Comparison of ENCODE assay signal across 8 cellular contexts in the genomic region with DNA sequence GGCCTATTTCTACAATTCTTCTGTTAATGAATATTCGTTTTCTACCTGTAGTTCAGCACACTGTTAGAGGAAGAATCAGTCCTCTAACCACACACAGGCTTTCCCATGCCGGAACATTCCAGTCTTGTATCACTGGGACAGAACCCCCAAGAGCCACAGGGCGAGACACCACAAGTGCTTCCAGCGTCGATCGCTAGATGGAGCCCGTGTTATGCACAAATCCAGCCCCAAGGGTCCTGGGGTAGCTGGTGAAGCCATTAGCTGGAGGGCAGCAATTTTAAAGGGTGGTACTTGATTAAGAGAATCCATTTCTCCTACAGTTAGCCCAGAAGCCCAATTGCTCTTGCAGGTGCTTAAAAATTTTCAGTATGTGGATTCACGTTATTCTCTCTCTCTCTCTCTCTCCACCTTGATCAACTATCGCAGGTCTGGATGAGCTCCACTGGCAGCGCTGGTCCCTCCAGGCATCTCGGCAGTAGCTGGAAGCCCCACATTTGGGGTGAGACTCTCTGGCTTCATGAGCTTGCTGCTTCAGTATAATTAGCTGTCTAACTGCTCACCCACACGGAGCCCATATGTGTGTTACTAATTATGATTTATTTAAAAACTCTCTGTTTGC.
DNase-seq lines count a peak whose midpoint lies in the region; ATAC-seq and TF ChIP-seq lines count a peak whose summit lies in the region.

No MANE protein-coding gene starts in this region.

- H3K4me3 ChIP-seq in Panc1 (ENCODE audit: low read depth in 2 of 2, low read length in 2 of 2), result no peak overlapping the region
- H3K4me3 ChIP-seq in coronary artery, result no peak overlapping the region
- H3K4me3 ChIP-seq in vagina, result no peak overlapping the region

- peak; percentile 67 for ATAC-seq in GM18907 (IDR thresholded peaks at IDR 0.05; ENCODE audit: unreplicated experiment)
- peak; percentile 71 for ATAC-seq in HG03442 (IDR thresholded peaks at IDR 0.05; ENCODE audit: unreplicated experiment)
- ATAC-seq in Panc1, result peak; percentile 90
- no peak for ATAC-seq in HG03457 (IDR thresholded peaks at IDR 0.05; ENCODE audit: unreplicated experiment)

- POLR2A ChIA-PET in Panc1 (lab: Charles Lee), result no interaction called here

- in situ Hi-C loops in Panc1 (cut with HindIII; ENCODE audit: low pct_unique_long_range_greater_than_20kb, low sequenced_read_pairs), result no loop called here

- CTCF ChIA-PET in Panc1 (lab: Charles Lee), result interaction anchor here (0.6 to 1.0 kb wide), 4 partner anchors 19 to 625 kb away, joined by 3 to 8 read pairs (median 4); no protein-coding TSS in a partner anchor

- DNase-seq in D341Med (ENCODE audit: low spot score), result peak; percentile 86
- peak; percentile 45 for DNase-seq in Panc1 (ENCODE audit: low read depth, low spot score)
- DNase-seq in coronary artery (ENCODE audit: low spot score), result no peak
- peak; percentile 88 for DNase-seq in medulla oblongata (ENCODE audit: extremely low spot score)
- no peak for DNase-seq in vagina (ENCODE audit: extremely low spot score in 2 of 2)

- peak; percentile 95 for TF ChIP-seq CTCF in Panc1 (IDR thresholded peaks at IDR 0.05)
- TF ChIP-seq CTCF in coronary artery (IDR thresholded peaks at IDR 0.05), result peak; percentile 56
- peak in 2 of 3 experiments; percentile 20 to 47 for TF ChIP-seq CTCF in vagina (IDR thresholded peaks at IDR 0.05)

- intact Hi-C loops in Panc1 (cut with micrococcal nuclease; ENCODE audit: unreplicated experiment), result loop anchor here (1.0 to 10.0 kb wide), 4 partner anchors 150 to 610 kb away; no protein-coding TSS in a partner anchor
- intact Hi-C loops in vagina (cut with DNase I), result no loop called here

- H3K27ac ChIP-seq in Panc1 (ENCODE audit: low read length) (no peak overlapping the region), coronary artery (no peak overlapping the region), vagina (no peak overlapping the region)

- H3K36me3 ChIP-seq in Panc1 (ENCODE audit: control insufficient read depth, insufficient read depth, low read length) (no peaks in the 10 kb centered on the region), vagina (no peaks in the 10 kb centered on the region)

- H3K9me3 ChIP-seq in Panc1 (ENCODE audit: control insufficient read depth, insufficient read depth, low read depth, low read length) (no peaks in the 10 kb centered on the region), vagina (no peaks in the 10 kb centered on the region)

- peaks cover 22% of the 10 kb centered on the region for H3K27me3 ChIP-seq in Panc1 (ENCODE audit: control insufficient read depth, insufficient read depth, low read length)
- no peaks in the 10 kb centered on the region for H3K27me3 ChIP-seq in vagina

- H3K4me1 ChIP-seq in Panc1 (ENCODE audit: control insufficient read depth, insufficient read depth, low read length) (no peaks in the 10 kb centered on the region), vagina (no peaks in the 10 kb centered on the region)

- no peak for TF ChIP-seq POLR2A in vagina (IDR thresholded peaks at IDR 0.05)

- BruUV-seq in Panc1 (replicated peaks; lab: Mats Ljungman, UMichigan), result no TSS peak

Comparison
In these comparisons a context has a peak if more than half of its experiments do, and no peak if none do; other contexts are left out.
1. DNase-seq: peak in D341Med (single experiment), Panc1 (single experiment) and medulla oblongata (single experiment); none in coronary artery (single experiment) and vagina (0 of 2).
2. CTCF ChIP-seq: peak in every context shown above with its lines; median percentile 95 in Panc1; 56 in coronary artery; 34 in vagina.